9 cellular contexts compared by ENCODE assay signal in genomic region chr9:1979815-1980367, GRCh38. TPM values are rescaled to one million over a fixed set of nuclear protein-coding genes. Genes with fewer than 3 reads are reported as not detected.
DNase-seq lines count a peak whose midpoint lies in the region; ATAC-seq and TF ChIP-seq lines count a peak whose summit lies in the region.
"Had no signal": no experiment of that assay in that cellular context is flagged by ENCODE, and none has a peak within 500 bp of the region (broad histone marks: within the 10 kb centered on the region; RNA-seq: fewer than 3 reads in every experiment).

No MANE protein-coding gene starts in this region.

- H3K4me1 ChIP-seq in GM23338 (ENCODE audit: insufficient read depth): no peaks in the 10 kb centered on the region; the same call in 1 of the 2 replicates
- no peaks in the 10 kb centered on the region for H3K4me1 ChIP-seq in RWPE2 (ENCODE audit: insufficient read depth, poor library complexity, severe bottlenecking)
- H3K4me1 ChIP-seq in gastroesophageal sphincter: peaks cover 0 to 9% (median 0%) of the 10 kb centered on the region in 3 donors

- no peaks in the 10 kb centered on the region for H3F3A ChIP-seq in GM23338 (replicated peaks; ENCODE audit: low read depth)

- no peaks in the 10 kb centered on the region for H3K36me3 ChIP-seq in GM23338 (ENCODE audit: insufficient read depth)
- no peaks in the 10 kb centered on the region for H3K36me3 ChIP-seq in RWPE2 (ENCODE audit: low read depth)
- H3K36me3 ChIP-seq in gastroesophageal sphincter: no peaks in the 10 kb centered on the region

- peaks cover 3% of the 10 kb centered on the region for H3K9me2 ChIP-seq in GM23338 (ENCODE audit: insufficient read depth)

- TF ChIP-seq EP300 in gastroesophageal sphincter (IDR thresholded peaks at IDR 0.05): no peak

- no peaks in the 10 kb centered on the region for H4K20me1 ChIP-seq in GM23338 (replicated peaks; ENCODE audit: insufficient read depth)

- H3K27ac ChIP-seq in GM23338 (ENCODE audit: low read depth) (no peak overlapping the region), RWPE2 (ENCODE audit: poor library complexity, severe bottlenecking) (no peak overlapping the region), gastroesophageal sphincter (peak overlapping the region in 1 of 4 donors; percentile 20)

- H3K9me3 ChIP-seq in RWPE2 (ENCODE audit: severe bottlenecking) (no peaks in the 10 kb centered on the region), gastroesophageal sphincter (no peaks in the 10 kb centered on the region)

- DNase-seq in GM23338 (ENCODE audit: low spot score): no peak
- no peak for DNase-seq in RWPE2 (ENCODE audit: low spot score)
- peak; percentile 18 for DNase-seq in retinal pigment epithelial cell (ENCODE audit: low read depth)
- DNase-seq in T-helper 2 cell: no peak
- DNase-seq in NK-92 (lab: John Stamatoyannopoulos, UW; ENCODE audit: unreplicated experiment): no peak
- DNase-seq: stimulated activated naive CD8-positive, alpha-beta T cell treated with anti-CD3 and anti-CD28 coated beads, Interleukin-15, amount 100 ng/mL, for 72 hours had no signal

- H3K4me1 Mint-ChIP-seq in GM23338: peaks cover 4% of the 10 kb centered on the region; the same call in 2 of the 3 replicates
- H3K4me1 Mint-ChIP-seq: stimulated activated naive CD8-positive, alpha-beta T cell treated with anti-CD3 and anti-CD28 coated beads, Interleukin-15, amount 100 ng/mL, for 72 hours had no signal

- no peak overlapping the region for H3K4me3 Mint-ChIP-seq in GM23338
- H3K4me3 Mint-ChIP-seq: stimulated activated naive CD8-positive, alpha-beta T cell treated with anti-CD3 and anti-CD28 coated beads, Interleukin-15, amount 100 ng/mL, for 72 hours had no signal

- H3K4me3 ChIP-seq in GM23338: no peak overlapping the region
- no peak overlapping the region for H3K4me3 ChIP-seq in RWPE2 (ENCODE audit: severe bottlenecking)
- no peak overlapping the region for H3K4me3 ChIP-seq in gastroesophageal sphincter
- no peak overlapping the region for H3K4me3 ChIP-seq in retinal pigment epithelial cell (ENCODE audit: low read length)

- peaks cover 5% of the 10 kb centered on the region for H3K27me3 Mint-ChIP-seq in GM23338 (ENCODE audit: insufficient read depth, low read depth, poor library complexity)
- H3K27me3 Mint-ChIP-seq: stimulated activated naive CD8-positive, alpha-beta T cell treated with anti-CD3 and anti-CD28 coated beads, Interleukin-15, amount 100 ng/mL, for 72 hours had no signal

- peak overlapping the region; percentile 90 for H2AFZ ChIP-seq in GM23338

- no peak for ATAC-seq in GM23338
- ATAC-seq in RWPE2 (ENCODE audit: low read depth): peak; percentile 71
- peak; percentile 67 for ATAC-seq in gastroesophageal sphincter
- no peak for ATAC-seq in GM18873 (IDR thresholded peaks at IDR 0.05; ENCODE audit: low FRiP score, unreplicated experiment)
- no peak for ATAC-seq in HG03457 (IDR thresholded peaks at IDR 0.05; ENCODE audit: unreplicated experiment)
- ATAC-seq: stimulated activated naive CD8-positive, alpha-beta T cell treated with anti-CD3 and anti-CD28 coated beads, Interleukin-15, amount 100 ng/mL, for 72 hours had no signal

- H3K27ac Mint-ChIP-seq in GM23338: no peak overlapping the region
- H3K27ac Mint-ChIP-seq: stimulated activated naive CD8-positive, alpha-beta T cell treated with anti-CD3 and anti-CD28 coated beads, Interleukin-15, amount 100 ng/mL, for 72 hours had no signal

- TF ChIP-seq CTCF in GM23338 (conservative IDR thresholded peaks at IDR 0.05; ENCODE audit: low read depth in 2 of 2) (no peak), RWPE2 (IDR thresholded peaks at IDR 0.05; ENCODE audit: poor library complexity, severe bottlenecking) (no peak), gastroesophageal sphincter (IDR thresholded peaks at IDR 0.05) (no peak), retinal pigment epithelial cell (conservative IDR thresholded peaks at IDR 0.05; ENCODE audit: low read depth, low read length) (no peak)

- H3K79me2 ChIP-seq in GM23338 (replicated peaks; ENCODE audit: insufficient read depth): no peaks in the 10 kb centered on the region

- 32 to 78% methylated on average over 4 to 7 of the region's 7 CpGs for WGBS in gastroesophageal sphincter (ENCODE audit: low coverage in 1 of 2), 2 donors

- no peak for TF ChIP-seq POLR2A in gastroesophageal sphincter (IDR thresholded peaks at IDR 0.05)

- no peaks in the 10 kb centered on the region for H3K36me3 Mint-ChIP-seq in GM23338 (ENCODE audit: low read depth)

- H3K9me3 Mint-ChIP-seq in GM23338: no peaks in the 10 kb centered on the region
- H3K9me3 Mint-ChIP-seq: stimulated activated naive CD8-positive, alpha-beta T cell treated with anti-CD3 and anti-CD28 coated beads, Interleukin-15, amount 100 ng/mL, for 72 hours had no signal

- H3K27me3 ChIP-seq in GM23338 (ENCODE audit: insufficient read depth): no peaks in the 10 kb centered on the region
- peaks cover 1% of the 10 kb centered on the region for H3K27me3 ChIP-seq in RWPE2 (ENCODE audit: insufficient read depth, poor library complexity, severe bottlenecking)
- no peaks in the 10 kb centered on the region for H3K27me3 ChIP-seq in gastroesophageal sphincter

- no peak overlapping the region for H3K4me2 ChIP-seq in GM23338

TF ChIP-seq in GM23338, 12 proteins besides CTCF, POLR2A, EP300 and RAD21 (continues in another document):
- TF ChIP-seq STAT1 (IDR thresholded peaks at IDR 0.05; ENCODE audit: unreplicated experiment) (no peak), EZH2phosphoT487 (IDR thresholded peaks at IDR 0.05; ENCODE audit: unreplicated experiment) (no peak), REST (IDR thresholded peaks at IDR 0.05; ENCODE audit: unreplicated experiment) (no peak), CREB1 (CRISPR knock-in tag; IDR thresholded peaks at IDR 0.05; ENCODE audit: low read depth) (no peak), NANOG (IDR thresholded peaks at IDR 0.05; ENCODE audit: borderline replicate concordance) (no peak)

RNA-seq across cellular contexts. Expression of gene SMARCA2, which starts 35.3 kb away (rescaled TPM):
- 21.9 and 22.9 TPM in 2 replicates for total RNA-seq in GM23338 (2014; rRNA removed; shearing (Covaris generic))
- 18.4 and 21.7 TPM in 2 replicates for polyA plus RNA-seq in GM23338 (2016; fragmentation: Nextera tagmentation; extraction: Ambion mirVana)
- 100 to 1,000 TPM in 2 of 4 donors, 10 to 100 TPM in 2; 90.5 to 133 (median 98.5) TPM for total RNA-seq in gastroesophageal sphincter

Comparison
In these comparisons a context has a peak if more than half of its experiments do, and no peak if none do; other contexts are left out.
1. ATAC-seq: peak in RWPE2 (single experiment) and gastroesophageal sphincter (single experiment); none in GM23338 (single experiment), GM18873 (single experiment) and HG03457 (single experiment).